Comparison of ENCODE assay signal across 28 cellular contexts in the genomic region with DNA sequence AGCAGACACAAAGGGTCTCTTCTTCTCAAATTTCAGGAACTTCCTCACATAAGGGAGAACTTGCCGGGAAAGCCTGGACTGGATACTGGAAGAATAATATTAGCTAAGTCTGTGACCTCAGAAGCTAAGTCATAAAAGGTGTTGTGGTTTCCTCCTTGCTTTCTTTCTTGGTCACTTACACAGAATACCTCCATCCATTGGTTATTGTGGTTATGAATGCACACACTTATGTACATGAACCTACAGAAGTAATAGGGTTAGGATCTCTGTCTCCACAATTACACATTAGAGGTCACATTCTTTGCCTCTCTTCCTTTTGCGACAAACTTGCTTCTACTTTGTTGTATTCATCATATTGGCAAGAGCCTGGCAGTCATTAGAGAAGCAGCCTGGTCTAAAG.
"Had no signal": no experiment of that assay in that cellular context is flagged by ENCODE, and none has a peak within 500 bp of the region (broad histone marks: within the 10 kb centered on the region; RNA-seq: fewer than 3 reads in every experiment).

No MANE protein-coding gene starts in this region.

- H3K4me3 ChIP-seq: adrenal gland, ascending aorta, breast epithelium, cardiac muscle cell, colonic mucosa had no signal

- H3K36me3 ChIP-seq: adrenal gland, ascending aorta, breast epithelium, cardiac muscle cell, colonic mucosa, WERI-Rb-1 had no signal

- DNase-seq: activated B cell treated with CpG ODN at 0.5 μM for 24 hours; activated CD4-positive, alpha-beta T cell treated with anti-CD3 and anti-CD28 coated beads for 48 hours; activated CD4-positive, alpha-beta T cell treated with anti-CD3 and anti-CD28 coated beads, Interleukin-2, amount 50 U/mL, for 1 hour; activated CD4-positive, alpha-beta T cell treated with anti-CD3 and anti-CD28 coated beads, Interleukin-2, amount 50 U/mL, for 48 hours; activated CD8-positive, alpha-beta memory T cell treated with anti-CD3 and anti-CD28 coated beads for 24 hours; activated effector memory CD4-positive, alpha-beta T cell treated with anti-CD3 and anti-CD28 coated beads, Interleukin-2, amount 50 U/mL, for 16 hours; activated naive CD4-positive, alpha-beta T cell treated with anti-CD3 and anti-CD28 coated beads for 36 hours; activated naive CD8-positive, alpha-beta T cell treated with anti-CD3 and anti-CD28 coated beads for 36 hours; activated naive CD8-positive, alpha-beta T cell treated with anti-CD3 and anti-CD28 coated beads, Interleukin-2, amount 50 U/mL, for 24 hours; activated T-cell treated with anti-CD3 and anti-CD28 coated beads, Interleukin-2, amount 50 U/mL, for 4 hours; adrenal gland; amygdala; central memory CD4-positive, alpha-beta T cell; cerebellar nuclear complex; colonic mucosa; effector memory CD4-positive, alpha-beta T cell; endodermal cell; foreskin fibroblast; head of caudate nucleus; T-helper 17 cell; T1000; WERI-Rb-1 had no signal

- ATAC-seq: activated CD4-positive, CD25-positive, alpha-beta regulatory T cell treated with anti-CD3 and anti-CD28 coated beads, Interleukin-2, amount 50 U/mL, for 24 hours; activated CD8-positive, alpha-beta T cell treated with anti-CD3 and anti-CD28 coated beads for 36 hours; activated naive CD8-positive, alpha-beta T cell treated with anti-CD3 and anti-CD28 coated beads, Interleukin-2, amount 50 U/mL, for 24 hours; activated T-cell treated with anti-CD3 and anti-CD28 coated beads, Interleukin-2, amount 50 U/mL, for 4 hours; esophagus mucosa; T-helper 17 cell had no signal

- H3K27ac ChIP-seq: adrenal gland, ascending aorta, breast epithelium, cardiac muscle cell, colonic mucosa, WERI-Rb-1 had no signal

- H3K4me1 ChIP-seq: adrenal gland, ascending aorta, breast epithelium, colonic mucosa had no signal

- H3K9me3 ChIP-seq: adrenal gland, colonic mucosa had no signal

- H3K27me3 ChIP-seq: adrenal gland, ascending aorta, breast epithelium, cardiac muscle cell, colonic mucosa had no signal
